8 cellular contexts compared by ENCODE assay signal in genomic region chr2:168336786-168337388, GRCh38.
DNase-seq lines count a peak whose midpoint lies in the region; ATAC-seq and TF ChIP-seq lines count a peak whose summit lies in the region.

No MANE protein-coding gene starts in this region.

- peaks cover 10% of the 10 kb centered on the region for H3K4me1 Mint-ChIP-seq in stimulated activated naive CD8-positive, alpha-beta T cell treated with anti-CD3 and anti-CD28 coated beads, Interleukin-15, amount 100 ng/mL, for 72 hours

- H3K27ac ChIP-seq in OCI-LY3 (ENCODE audit: low read length) (no peak overlapping the region), suprapubic skin (no peak overlapping the region)

- 50% methylated on average over 6 of the region's 6 CpGs for WGBS in suprapubic skin

- TF ChIP-seq EP300 in suprapubic skin (IDR thresholded peaks at IDR 0.05) = no peak

- no peak for TF ChIP-seq POLR2A in suprapubic skin (IDR thresholded peaks at IDR 0.05)

- H3K9me3 Mint-ChIP-seq in stimulated activated naive CD8-positive, alpha-beta T cell treated with anti-CD3 and anti-CD28 coated beads, Interleukin-15, amount 100 ng/mL, for 72 hours = no peaks in the 10 kb centered on the region

- DNase-seq in GM10266 (ENCODE audit: extremely low spot score) (peak; percentile 15), kidney epithelial cell (ENCODE audit: low read depth) (no peak), suprapubic skin (ENCODE audit: low spot score in 2 of 2) (no peak)
- peak; percentile 44 for DNase-seq in activated effector memory CD4-positive, alpha-beta T cell treated with Interleukin-2 at 50 U/mL for 16 hours
- DNase-seq in stimulated activated naive CD8-positive, alpha-beta T cell treated with anti-CD3 and anti-CD28 coated beads, Interleukin-15, amount 100 ng/mL, for 72 hours = peak; percentile 24 to 40

- no peak overlapping the region for H3K4me3 Mint-ChIP-seq in stimulated activated naive CD8-positive, alpha-beta T cell treated with anti-CD3 and anti-CD28 coated beads, Interleukin-15, amount 100 ng/mL, for 72 hours

- H3K36me3 ChIP-seq in OCI-LY3 (replicated peaks; ENCODE audit: low read depth, low read length) (no peaks in the 10 kb centered on the region), kidney epithelial cell (ENCODE audit: control insufficient read depth, insufficient read depth, low read length) (no peaks in the 10 kb centered on the region), suprapubic skin (no peaks in the 10 kb centered on the region)

- H4K20me1 ChIP-seq in OCI-LY3 (ENCODE audit: insufficient read depth, low read length) = no peaks in the 10 kb centered on the region

- H3K9me3 ChIP-seq in OCI-LY3 (ENCODE audit: insufficient read depth, low read length) (no peaks in the 10 kb centered on the region), suprapubic skin (no peaks in the 10 kb centered on the region)

- no peak overlapping the region for H3K27ac Mint-ChIP-seq in stimulated activated naive CD8-positive, alpha-beta T cell treated with anti-CD3 and anti-CD28 coated beads, Interleukin-15, amount 100 ng/mL, for 72 hours

- no peak overlapping the region; the same call in 1 of the 2 replicates for H2AFZ ChIP-seq in OCI-LY3 (ENCODE audit: low read depth, low read length)

- H3K27me3 ChIP-seq in OCI-LY3 (ENCODE audit: low read depth, low read length) = peaks cover 18% of the 10 kb centered on the region
- H3K27me3 ChIP-seq in kidney epithelial cell (ENCODE audit: control insufficient read depth, insufficient read depth, low read length) = no peaks in the 10 kb centered on the region
- no peaks in the 10 kb centered on the region for H3K27me3 ChIP-seq in suprapubic skin

- H3K4me1 ChIP-seq in OCI-LY3 (ENCODE audit: low read length) (peaks cover 14% of the 10 kb centered on the region), suprapubic skin (no peaks in the 10 kb centered on the region)

- TF ChIP-seq CTCF in GM10266 (IDR thresholded peaks at IDR 0.05; ENCODE audit: control insufficient read depth, insufficient read depth, low read depth, missing control alignments) = peak; percentile 44
- peak; percentile 80 for TF ChIP-seq CTCF in OCI-LY3 (IDR thresholded peaks at IDR 0.05; ENCODE audit: low read depth, low read length)
- peak; percentile 71 for TF ChIP-seq CTCF in kidney epithelial cell (IDR thresholded peaks at IDR 0.05; ENCODE audit: insufficient read depth, low read length, poor library complexity, severe bottlenecking)
- peak in 1 of 2 donors; percentile 32 for TF ChIP-seq CTCF in suprapubic skin (IDR thresholded peaks at IDR 0.05)

- peak; percentile 78 for ATAC-seq in HG02623 (IDR thresholded peaks at IDR 0.05; ENCODE audit: unreplicated experiment)
- peak; percentile 95 for ATAC-seq in stimulated activated naive CD8-positive, alpha-beta T cell treated with anti-CD3 and anti-CD28 coated beads, Interleukin-15, amount 100 ng/mL, for 72 hours
- ATAC-seq in GM18873 (IDR thresholded peaks at IDR 0.05; ENCODE audit: low FRiP score, unreplicated experiment) = no peak

- H3K4me3 ChIP-seq in OCI-LY3 (ENCODE audit: low read length) (peak overlapping the region; percentile 71), kidney epithelial cell (ENCODE audit: low read depth, low read length) (no peak overlapping the region), suprapubic skin (no peak overlapping the region)

- no peaks in the 10 kb centered on the region for H3K79me2 ChIP-seq in OCI-LY3 (ENCODE audit: low read length)

- H3K9ac ChIP-seq in OCI-LY3 (ENCODE audit: low read length) = no peak overlapping the region

- peak overlapping the region; percentile 66 for H3K4me2 ChIP-seq in OCI-LY3 (ENCODE audit: low read length)

- peaks cover 13% of the 10 kb centered on the region for H3K27me3 Mint-ChIP-seq in stimulated activated naive CD8-positive, alpha-beta T cell treated with anti-CD3 and anti-CD28 coated beads, Interleukin-15, amount 100 ng/mL, for 72 hours

Comparison
In these comparisons a context has a peak if more than half of its experiments do, and no peak if none do; other contexts are left out.
1. DNase-seq: peak in GM10266 (single experiment), activated effector memory CD4-positive, alpha-beta T cell treated with Interleukin-2 at 50 U/mL for 16 hours (single experiment) and stimulated activated naive CD8-positive, alpha-beta T cell treated with anti-CD3 and anti-CD28 coated beads, Interleukin-15, amount 100 ng/mL, for 72 hours (2 of 2); none in kidney epithelial cell (single experiment) and suprapubic skin (0 of 2).